In the genomic region with DNA sequence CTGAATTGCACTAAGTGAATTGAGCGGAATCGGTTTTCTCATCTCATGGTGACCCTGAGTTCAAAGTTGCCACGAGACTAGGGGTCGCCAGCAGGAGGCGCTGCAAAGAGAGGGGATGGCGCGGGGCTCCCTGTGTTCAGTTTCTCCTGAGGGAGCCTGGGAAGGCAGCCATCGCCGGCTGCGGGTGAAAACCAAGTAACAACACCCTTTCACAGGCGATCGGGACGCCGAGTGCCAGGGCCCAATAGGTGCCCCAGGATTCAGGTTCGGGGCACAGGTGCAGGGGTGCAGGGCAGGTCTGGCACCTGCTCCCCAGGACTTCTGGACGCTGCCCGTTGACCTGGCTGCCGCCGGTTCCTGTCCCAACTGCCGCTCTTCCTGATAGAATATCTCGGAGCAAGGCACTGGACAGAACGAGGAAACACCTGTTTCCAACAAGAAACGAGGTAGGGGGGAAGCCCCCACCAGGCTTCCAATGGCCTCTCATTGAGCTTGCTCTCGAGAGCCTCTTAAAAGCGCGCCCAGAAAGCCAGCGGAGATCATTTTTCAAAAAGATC, we compare ENCODE assay signal across 9 cellular contexts. TPM values are rescaled to one million over a fixed set of nuclear protein-coding genes. Genes with fewer than 3 reads are reported as not detected.
DNase-seq lines count a peak whose midpoint lies in the region; ATAC-seq and TF ChIP-seq lines count a peak whose summit lies in the region.
"Had no signal": no experiment of that assay in that cellular context is flagged by ENCODE, and none has a peak within 500 bp of the region (broad histone marks: within the 10 kb centered on the region; RNA-seq: fewer than 3 reads in every experiment).

No MANE protein-coding gene starts in this region.

- H3K27ac ChIP-seq in left ventricle myocardium inferior (replicated peaks), result no peak overlapping the region

- H3K27me3 ChIP-seq in left ventricle myocardium inferior (ENCODE audit: low read depth), result no peaks in the 10 kb centered on the region

- no peaks in the 10 kb centered on the region for H3K36me3 ChIP-seq in left ventricle myocardium inferior

- no peaks in the 10 kb centered on the region for H3K9me3 Mint-ChIP-seq in activated CD4-positive, alpha-beta memory T cell treated with anti-CD3 and anti-CD28 coated beads for 36 hours

- no peak overlapping the region for H3K27ac Mint-ChIP-seq in activated CD4-positive, alpha-beta memory T cell treated with anti-CD3 and anti-CD28 coated beads for 36 hours

- no peaks in the 10 kb centered on the region for H3K36me3 Mint-ChIP-seq in activated CD4-positive, alpha-beta memory T cell treated with anti-CD3 and anti-CD28 coated beads for 36 hours

- H3K27me3 Mint-ChIP-seq in activated CD4-positive, alpha-beta memory T cell treated with anti-CD3 and anti-CD28 coated beads for 36 hours, result peaks cover 10% of the 10 kb centered on the region

- H3K4me3 ChIP-seq in left ventricle myocardium inferior (peak overlapping the region; percentile 61), skeletal muscle cell (ENCODE audit: low read depth, low read length) (peak overlapping the region; percentile 18)

- ATAC-seq in GM19023 (IDR thresholded peaks at IDR 0.05; ENCODE audit: unreplicated experiment), result no peak

- H3K9me3 ChIP-seq in left ventricle myocardium inferior (replicated peaks), result no peaks in the 10 kb centered on the region

- intact Hi-C loops in activated CD4-positive, alpha-beta memory T cell treated with anti-CD3 and anti-CD28 coated beads for 36 hours (cut with micrococcal nuclease), result loop anchor here (2.0 kb wide), 1 partner anchor 453 kb away; the partner anchor contains the start of gene COX7B
- intact Hi-C loops in left ventricle myocardium inferior (cut with micrococcal nuclease), result no loop called here

- peak; percentile 18 for DNase-seq in GM10248 (ENCODE audit: extremely low spot score)
- DNase-seq in activated CD4-positive, alpha-beta memory T cell treated with anti-CD3 and anti-CD28 coated beads for 36 hours, result peak; percentile 48
- DNase-seq in left ventricle myocardium inferior, result peak; percentile 14
- no peak for DNase-seq in skeletal muscle cell (ENCODE audit: low read depth)
- no peak for DNase-seq in NCI-H2196 (lab: John Stamatoyannopoulos, UW; ENCODE audit: unreplicated experiment)
- DNase-seq in NCI-H345 treated with DMSO at 0.1 percent for 48 hours (lab: John Stamatoyannopoulos, UW; ENCODE audit: unreplicated experiment), result no peak
- no peak for DNase-seq in H4 (ENCODE audit: low spot score)

- peaks cover 16% of the 10 kb centered on the region for H3K4me1 ChIP-seq in left ventricle myocardium inferior

- POLR2A ChIA-PET in GM10248 (lab: Yijun Ruan, JAX), result no interaction called here
- POLR2A ChIA-PET in activated CD4-positive, alpha-beta memory T cell treated with anti-CD3 and anti-CD28 coated beads for 36 hours (lab: Charles Lee), result no interaction called here

- CTCF ChIA-PET in GM10248 (lab: Yijun Ruan, JAX), result no interaction called here
- CTCF ChIA-PET in activated CD4-positive, alpha-beta memory T cell treated with anti-CD3 and anti-CD28 coated beads for 36 hours (lab: Charles Lee), result no interaction called here

- TF ChIP-seq CTCF in GM10248 (IDR thresholded peaks at IDR 0.05; ENCODE audit: control extremely low read depth, extremely low read depth, low read depth, missing control alignments), result no peak
- TF ChIP-seq CTCF in left ventricle myocardium inferior (IDR thresholded peaks at IDR 0.05; ENCODE audit: borderline replicate concordance), result peak; percentile 36

- peaks cover 3% of the 10 kb centered on the region for H3K4me1 Mint-ChIP-seq in activated CD4-positive, alpha-beta memory T cell treated with anti-CD3 and anti-CD28 coated beads for 36 hours (ENCODE audit: low read depth)

- peak overlapping the region; percentile 69 for H3K4me3 Mint-ChIP-seq in activated CD4-positive, alpha-beta memory T cell treated with anti-CD3 and anti-CD28 coated beads for 36 hours

RNA-seq across cellular contexts. Expression of gene FGF16, which starts 1.1 kb away (rescaled TPM):
- not detected for total RNA-seq in activated CD4-positive, alpha-beta memory T cell treated with anti-CD3 and anti-CD28 coated beads for 36 hours
- total RNA-seq in left ventricle myocardium inferior, result 0.14 TPM
- total RNA-seq in H4 (2014; rRNA removed; shearing (Covaris generic)), result not detected in 2 replicates
- total RNA-seq: mononuclear cell had no signal

Comparison
In these comparisons a context has a peak if more than half of its experiments do, and no peak if none do; other contexts are left out.
1. DNase-seq: peak in GM10248 (single experiment), activated CD4-positive, alpha-beta memory T cell treated with anti-CD3 and anti-CD28 coated beads for 36 hours (single experiment) and left ventricle myocardium inferior (single experiment); none in skeletal muscle cell (single experiment), NCI-H2196 (single experiment), NCI-H345 treated with DMSO at 0.1 percent for 48 hours (single experiment) and H4 (single experiment).